Comparison of ENCODE assay signal across 8 cellular contexts in the genomic region with DNA sequence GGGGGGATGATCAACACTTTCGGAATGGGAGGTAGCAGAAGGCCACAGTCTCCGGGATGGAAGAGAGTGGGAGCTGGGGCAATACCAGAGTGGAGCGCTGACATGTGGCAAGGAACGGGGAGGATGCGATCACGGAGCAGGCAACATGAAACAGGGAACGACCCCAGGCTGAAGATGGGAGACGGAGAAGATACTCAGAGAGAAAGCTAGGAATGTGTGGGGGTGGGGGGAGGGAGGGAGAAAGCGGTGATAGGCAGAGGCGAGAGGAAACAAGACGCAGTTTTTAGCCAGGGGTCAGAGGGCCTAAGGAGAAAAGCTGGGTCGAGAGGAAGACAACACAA. TPM values are rescaled to one million over a fixed set of nuclear protein-coding genes. Genes with fewer than 3 reads are reported as not detected.
DNase-seq lines count a peak whose midpoint lies in the region; ATAC-seq and TF ChIP-seq lines count a peak whose summit lies in the region.

No MANE protein-coding gene starts in this region.

- TF ChIP-seq RAD21 in liver (IDR thresholded peaks at IDR 0.05): no peak

- H3K36me3 ChIP-seq in KOPT-K1 (ENCODE audit: insufficient read depth, low read length) (peaks cover 30% of the 10 kb centered on the region), liver (ENCODE audit: control insufficient read depth in 4 of 4, insufficient read depth in 3 of 4, low read depth in 1 of 4, low read length in 3 of 4) (peaks cover 0 to 3% (median under 1%) of the 10 kb centered on the region in 4 donors), aorta (ENCODE audit: control insufficient read depth in 1 of 2, insufficient read depth in 2 of 2, low read length in 1 of 2) (no peaks in the 10 kb centered on the region)

- under 1% methylated on average over 12 of the region's 12 CpGs for WGBS in liver
- WGBS in aorta, 2 donors: 0 to 1% methylated on average over 12 of the region's 12 CpGs

- H3K27ac ChIP-seq in KOPT-K1 (ENCODE audit: low read depth, low read length, poor library complexity, severe bottlenecking) (peak overlapping the region; percentile 73), liver (ENCODE audit: low read depth in 1 of 2, low read length in 2 of 2) (peak overlapping the region; percentile 58 to 82), aorta (ENCODE audit: low read depth in 1 of 2, low read length in 2 of 2) (peak overlapping the region in 1 of 2 donors; percentile 6)

- peak overlapping the region; percentile 23 to 88 for H3K9ac ChIP-seq in liver (ENCODE audit: low read depth in 1 of 2, low read length in 2 of 2)

- intact Hi-C loops in aorta (cut with DNase I): no loop called here

- H3K9me3 ChIP-seq in KOPT-K1 (ENCODE audit: insufficient read depth, low read length, poor library complexity, severe bottlenecking) (no peaks in the 10 kb centered on the region), liver (ENCODE audit: control insufficient read depth in 4 of 4, low read length in 3 of 4) (no peaks in the 10 kb centered on the region), aorta (ENCODE audit: control insufficient read depth, low read length) (no peaks in the 10 kb centered on the region)

- DNase-seq in activated CD8-positive, alpha-beta memory T cell treated with anti-CD3 and anti-CD28 coated beads, Interleukin-2, amount 50 U/mL, for 48 hours: peak; percentile 60
- DNase-seq in activated CD8-positive, alpha-beta memory T cell treated with anti-CD3 and anti-CD28 coated beads, Interleukin-2, amount 50 U/mL, for 4 hours: no peak
- peak; percentile 43 to 44 for DNase-seq in cardiac fibroblast (ENCODE audit: low read depth in 2 of 2)
- DNase-seq in aorta: peak in 1 of 2 donors; percentile 30
- no peak for DNase-seq in activated gamma-delta T cell (lab: John Stamatoyannopoulos, UW)

- TF ChIP-seq CTCF in cardiac fibroblast (IDR thresholded peaks at IDR 0.05; ENCODE audit: low read depth, low read length) (no peak), liver (IDR thresholded peaks at IDR 0.05; ENCODE audit: low read depth, low read length, missing input control) (no peak)

- H3K4me1 ChIP-seq in liver (ENCODE audit: control insufficient read depth in 4 of 4, insufficient read depth in 4 of 4, low read length in 3 of 4): peaks cover 8 to 19% (median 14%) of the 10 kb centered on the region in 4 donors
- H3K4me1 ChIP-seq in aorta (ENCODE audit: control insufficient read depth in 1 of 2, insufficient read depth in 2 of 2, low read length in 2 of 2): peaks cover 0 to 12% of the 10 kb centered on the region in 2 donors

- ATAC-seq in aorta (ENCODE audit: low FRiP score): no peak
- no peak for ATAC-seq in GM18861 (IDR thresholded peaks at IDR 0.05; ENCODE audit: unreplicated experiment)

- H3K4me3 ChIP-seq in cardiac fibroblast (replicated peaks in 1 of 2; ENCODE audit: low read depth in 2 of 2, low read length in 2 of 2): peak overlapping the region; percentile 95 to 98
- peak overlapping the region; percentile 78 to 99 (median 85) for H3K4me3 ChIP-seq in liver (ENCODE audit: low read depth in 1 of 3, low read length in 3 of 3)
- peak overlapping the region; percentile 12 to 72 for H3K4me3 ChIP-seq in aorta (ENCODE audit: low read length in 2 of 2)

- H3K27me3 ChIP-seq in liver (ENCODE audit: control insufficient read depth in 4 of 4, insufficient read depth in 4 of 4, low read length in 3 of 4) (no peaks in the 10 kb centered on the region), aorta (ENCODE audit: control insufficient read depth in 1 of 2, insufficient read depth in 2 of 2, low read length in 1 of 2) (no peaks in the 10 kb centered on the region)

TF ChIP-seq in liver, 16 proteins besides CTCF, POLR2A, EP300 and RAD21:
- no peak for TF ChIP-seq RXRA (IDR thresholded peaks at IDR 0.05)
- no peak for TF ChIP-seq TAF1 (conservative IDR thresholded peaks at IDR 0.05)
- TF ChIP-seq SP1 (IDR thresholded peaks at IDR 0.05): no peak
- TF ChIP-seq FOXA1 (IDR thresholded peaks at IDR 0.05): no peak
- TF ChIP-seq MAX (IDR thresholded peaks at IDR 0.05): no peak

RNA-seq across cellular contexts. Expression of gene RAB3GAP2, which starts 0.6 kb away (rescaled TPM):
- total RNA-seq in liver: 10 to 100 TPM; 16.7 to 24.0 TPM
- 1 to 10 TPM; 5.3 to 6.1 TPM for polyA plus RNA-seq in liver
- total RNA-seq in aorta: 10 to 100 TPM; 43.5 to 44.2 TPM
- 1 to 10 TPM; 6.4 to 9.1 TPM for polyA plus RNA-seq in aorta

Comparison
In these comparisons a context has a peak if more than half of its experiments do, and no peak if none do; other contexts are left out.
1. DNase-seq: peak in activated CD8-positive, alpha-beta memory T cell treated with anti-CD3 and anti-CD28 coated beads, Interleukin-2, amount 50 U/mL, for 48 hours (single experiment) and cardiac fibroblast (2 of 2); none in activated CD8-positive, alpha-beta memory T cell treated with anti-CD3 and anti-CD28 coated beads, Interleukin-2, amount 50 U/mL, for 4 hours (single experiment) and activated gamma-delta T cell (single experiment).
2. H3K4me3 ChIP-seq: peak in every context shown above with its lines; median percentile 96 in cardiac fibroblast; 85 in liver; 42 in aorta.